In genomic region chr20:21326700-21327099, GRCh38 we compare ENCODE assay signal across 32 cellular contexts. TPM values are rescaled to one million over a fixed set of nuclear protein-coding genes. Genes with fewer than 3 reads are reported as not detected.
DNase-seq lines count a peak whose midpoint lies in the region; ATAC-seq and TF ChIP-seq lines count a peak whose summit lies in the region.
"Had no signal": no experiment of that assay in that cellular context is flagged by ENCODE, and none has a peak within 500 bp of the region (broad histone marks: within the 10 kb centered on the region; RNA-seq: fewer than 3 reads in every experiment).

No MANE protein-coding gene starts in this region.

- H3K4me1 ChIP-seq in neutrophil (ENCODE audit: control insufficient read depth in 1 of 2, insufficient read depth in 1 of 2, low read depth in 1 of 2, low read length in 1 of 2) = peaks cover 36 to 37% of the 10 kb centered on the region in 2 experiments
- H3K4me1 ChIP-seq in MM.1S (ENCODE audit: low read length) = no peaks in the 10 kb centered on the region
- H3K4me1 ChIP-seq in foreskin keratinocyte = peaks cover 11% of the 10 kb centered on the region

- peaks cover 52% of the 10 kb centered on the region for H3K4me1 Mint-ChIP-seq in activated CD8-positive, alpha-beta T cell treated with anti-CD3 and anti-CD28 coated beads for 36 hours (ENCODE audit: low read depth)
- H3K4me1 Mint-ChIP-seq in activated CD8-positive, alpha-beta T cell treated with anti-CD3 and anti-CD28 coated beads, Interleukin-2, amount 10 ng/mL, durations not matched to agents 7 days and 5 days (ENCODE audit: low read depth) = peaks cover 39% of the 10 kb centered on the region
- peaks cover 66% of the 10 kb centered on the region for H3K4me1 Mint-ChIP-seq in CD4-positive, alpha-beta T cell (ENCODE audit: low read depth)
- H3K4me1 Mint-ChIP-seq in dendritic cell treated with granulocyte-macrophage colony-stimulating factor and Interleukin-4, amounts not matched to agents 40 ng/mL and 50 ng/mL, for 4 days (ENCODE audit: low read depth) = peaks cover 56% of the 10 kb centered on the region
- H3K4me1 Mint-ChIP-seq: nephron had no signal

- no peaks in the 10 kb centered on the region for H3K27me3 Mint-ChIP-seq in activated CD8-positive, alpha-beta T cell treated with anti-CD3 and anti-CD28 coated beads for 36 hours
- H3K27me3 Mint-ChIP-seq in activated CD8-positive, alpha-beta T cell treated with anti-CD3 and anti-CD28 coated beads, Interleukin-2, amount 10 ng/mL, durations not matched to agents 7 days and 5 days (ENCODE audit: low read depth) = no peaks in the 10 kb centered on the region
- H3K27me3 Mint-ChIP-seq in CD4-positive, alpha-beta T cell = no peaks in the 10 kb centered on the region
- H3K27me3 Mint-ChIP-seq in dendritic cell treated with granulocyte-macrophage colony-stimulating factor and Interleukin-4, amounts not matched to agents 40 ng/mL and 50 ng/mL, for 4 days = no peaks in the 10 kb centered on the region
- H3K27me3 Mint-ChIP-seq: CD8-positive, alpha-beta memory T cell had no signal

- peaks cover 7% of the 10 kb centered on the region for H3K9me3 ChIP-seq in CD4-positive, alpha-beta T cell (ENCODE audit: control insufficient read depth, low read length)
- H3K9me3 ChIP-seq in neutrophil (no peaks in the 10 kb centered on the region), MM.1S (replicated peaks; ENCODE audit: insufficient read depth, low read length) (no peaks in the 10 kb centered on the region)
- H3K9me3 ChIP-seq: adrenal gland, body of pancreas, testis, vagina had no signal

- no peak overlapping the region for H3K9ac ChIP-seq in MM.1S (ENCODE audit: low read length)

- no peaks in the 10 kb centered on the region for H3F3A ChIP-seq in MM.1S (ENCODE audit: insufficient read depth, low read length)

- H3K27ac ChIP-seq in CD4-positive, alpha-beta T cell (ENCODE audit: low read depth, low read length) = no peak overlapping the region
- H3K27ac ChIP-seq in neutrophil (peak overlapping the region; percentile 85), MM.1S (ENCODE audit: low read length) (no peak overlapping the region), foreskin keratinocyte (no peak overlapping the region)
- H3K27ac ChIP-seq: A549, adrenal gland, body of pancreas, skin epidermis, testis, vagina, WERI-Rb-1 had no signal

- no peaks in the 10 kb centered on the region for H3K9me2 ChIP-seq in MM.1S (replicated peaks; ENCODE audit: insufficient read depth, low read length)

- peaks cover 29% of the 10 kb centered on the region for H3K36me3 ChIP-seq in neutrophil
- H3K36me3 ChIP-seq in MM.1S (replicated peaks; ENCODE audit: insufficient read depth, low read length) = no peaks in the 10 kb centered on the region; the same call in 1 of the 2 replicates

- H3K27me3 ChIP-seq in CD4-positive, alpha-beta T cell (ENCODE audit: control insufficient read depth, insufficient read depth, low read length) = no peaks in the 10 kb centered on the region
- H3K27me3 ChIP-seq in neutrophil (no peaks in the 10 kb centered on the region), MM.1S (replicated peaks; ENCODE audit: insufficient read depth, low read length) (no peaks in the 10 kb centered on the region), foreskin keratinocyte (no peaks in the 10 kb centered on the region)
- H3K27me3 ChIP-seq: adrenal gland, body of pancreas, testis, vagina had no signal

- DNase-seq in activated CD8-positive, alpha-beta T cell treated with anti-CD3 and anti-CD28 coated beads for 36 hours = no peak
- no peak for DNase-seq in activated CD8-positive, alpha-beta T cell treated with anti-CD3 and anti-CD28 coated beads, Interleukin-2, amount 10 ng/mL, durations not matched to agents 7 days and 5 days
- DNase-seq in CD4-positive, alpha-beta T cell = no peak
- DNase-seq in MM.1S (no peak), foreskin keratinocyte (no peak)
- DNase-seq: activated CD4-positive, alpha-beta T cell treated with anti-CD3 and anti-CD28 coated beads for 48 hours; activated T-cell treated with anti-CD3 and anti-CD28 coated beads, Interleukin-2, amount 50 U/mL, for 48 hours; adrenal gland; body of pancreas; CD8-positive, alpha-beta memory T cell; dermis blood vessel endothelial cell; DMS 273 treated with DMSO at 0.1 percent for 48 hours; endodermal cell; kidney; mucosa of descending colon; NCI-H1105; NCI-H187 treated with DMSO at 0.1 percent for 48 hours; NCI-H2171 treated with DMSO at 0.1 percent for 48 hours; NCI-H510A; PC-3; SHP77; stimulated activated naive CD4-positive, alpha-beta T cell treated with Interleukin-2 at 50 U/mL for 16 hours; testis; WERI-Rb-1 had no signal

- CTCF ChIA-PET in activated CD8-positive, alpha-beta T cell treated with anti-CD3 and anti-CD28 coated beads for 36 hours (lab: Charles Lee) = interaction anchor here (0.8 to 1.8 kb wide), 3 partner anchors 50 to 179 kb away, joined by 3 to 9 read pairs (median 6); no protein-coding TSS in a partner anchor
- CTCF ChIA-PET in activated CD8-positive, alpha-beta T cell treated with anti-CD3 and anti-CD28 coated beads, Interleukin-2, amount 10 ng/mL, durations not matched to agents 7 days and 5 days (lab: Charles Lee) = interaction anchor here (0.9 kb wide), 1 partner anchor 18 kb away, joined by 3 read pairs; no protein-coding TSS in a partner anchor
- CTCF ChIA-PET in CD4-positive, alpha-beta T cell (lab: Charles Lee) = no interaction called here

- H3K4me3 ChIP-seq in neutrophil (ENCODE audit: low read depth in 1 of 2, low read length in 1 of 2) (no peak overlapping the region), MM.1S (ENCODE audit: low read length) (no peak overlapping the region)
- H3K4me3 ChIP-seq: A549, adrenal gland, body of pancreas, lung, mucosa of descending colon, skin epidermis, testis, vagina had no signal

- H3K9me3 Mint-ChIP-seq in activated CD8-positive, alpha-beta T cell treated with anti-CD3 and anti-CD28 coated beads for 36 hours = peaks cover 4% of the 10 kb centered on the region
- H3K9me3 Mint-ChIP-seq in activated CD8-positive, alpha-beta T cell treated with anti-CD3 and anti-CD28 coated beads, Interleukin-2, amount 10 ng/mL, durations not matched to agents 7 days and 5 days (ENCODE audit: insufficient read depth) = no peaks in the 10 kb centered on the region
- H3K9me3 Mint-ChIP-seq in CD4-positive, alpha-beta T cell = peaks cover 4% of the 10 kb centered on the region
- no peaks in the 10 kb centered on the region for H3K9me3 Mint-ChIP-seq in dendritic cell treated with granulocyte-macrophage colony-stimulating factor and Interleukin-4, amounts not matched to agents 40 ng/mL and 50 ng/mL, for 4 days
- H3K9me3 Mint-ChIP-seq: endodermal cell had no signal

- no peak overlapping the region for H3K4me2 ChIP-seq in MM.1S (ENCODE audit: low read depth, low read length)
- H3K4me2 ChIP-seq: A549 had no signal

- no peak overlapping the region for H3K4me3 Mint-ChIP-seq in activated CD8-positive, alpha-beta T cell treated with anti-CD3 and anti-CD28 coated beads for 36 hours
- H3K4me3 Mint-ChIP-seq in activated CD8-positive, alpha-beta T cell treated with anti-CD3 and anti-CD28 coated beads, Interleukin-2, amount 10 ng/mL, durations not matched to agents 7 days and 5 days = no peak overlapping the region
- H3K4me3 Mint-ChIP-seq in CD4-positive, alpha-beta T cell = no peak overlapping the region
- no peak overlapping the region for H3K4me3 Mint-ChIP-seq in dendritic cell treated with granulocyte-macrophage colony-stimulating factor and Interleukin-4, amounts not matched to agents 40 ng/mL and 50 ng/mL, for 4 days
- H3K4me3 Mint-ChIP-seq: CD8-positive, alpha-beta memory T cell; endodermal cell; nephron had no signal

- peaks cover 40% of the 10 kb centered on the region for H3K36me3 Mint-ChIP-seq in activated CD8-positive, alpha-beta T cell treated with anti-CD3 and anti-CD28 coated beads for 36 hours (ENCODE audit: low read depth)
- peaks cover 41% of the 10 kb centered on the region for H3K36me3 Mint-ChIP-seq in activated CD8-positive, alpha-beta T cell treated with anti-CD3 and anti-CD28 coated beads, Interleukin-2, amount 10 ng/mL, durations not matched to agents 7 days and 5 days (ENCODE audit: low read depth)
- peaks cover 68% of the 10 kb centered on the region for H3K36me3 Mint-ChIP-seq in CD4-positive, alpha-beta T cell (ENCODE audit: low read depth)
- peaks cover 45% of the 10 kb centered on the region for H3K36me3 Mint-ChIP-seq in dendritic cell treated with granulocyte-macrophage colony-stimulating factor and Interleukin-4, amounts not matched to agents 40 ng/mL and 50 ng/mL, for 4 days (ENCODE audit: low read depth)

- POLR2A ChIA-PET in activated CD8-positive, alpha-beta T cell treated with anti-CD3 and anti-CD28 coated beads for 36 hours (lab: Charles Lee) = no interaction called here
- POLR2A ChIA-PET in activated CD8-positive, alpha-beta T cell treated with anti-CD3 and anti-CD28 coated beads, Interleukin-2, amount 10 ng/mL, durations not matched to agents 7 days and 5 days (lab: Charles Lee) = no interaction called here
- POLR2A ChIA-PET in CD4-positive, alpha-beta T cell (lab: Charles Lee) = interaction anchor here (0.8 kb wide), 2 partner anchors 21 to 23 kb away, joined by 3 to 4 read pairs; no protein-coding TSS in a partner anchor

- H3K79me2 ChIP-seq in MM.1S (ENCODE audit: low read length) = peaks cover 76% of the 10 kb centered on the region

- peak overlapping the region; percentile 36 for H3K27ac Mint-ChIP-seq in activated CD8-positive, alpha-beta T cell treated with anti-CD3 and anti-CD28 coated beads for 36 hours
- no peak overlapping the region for H3K27ac Mint-ChIP-seq in activated CD8-positive, alpha-beta T cell treated with anti-CD3 and anti-CD28 coated beads, Interleukin-2, amount 10 ng/mL, durations not matched to agents 7 days and 5 days
- peak overlapping the region; percentile 1 for H3K27ac Mint-ChIP-seq in CD4-positive, alpha-beta T cell
- peak overlapping the region; percentile 14 for H3K27ac Mint-ChIP-seq in dendritic cell treated with granulocyte-macrophage colony-stimulating factor and Interleukin-4, amounts not matched to agents 40 ng/mL and 50 ng/mL, for 4 days
- H3K27ac Mint-ChIP-seq: endodermal cell, nephron had no signal

- no peak for ATAC-seq in activated CD8-positive, alpha-beta T cell treated with anti-CD3 and anti-CD28 coated beads for 36 hours
- ATAC-seq in activated CD8-positive, alpha-beta T cell treated with anti-CD3 and anti-CD28 coated beads, Interleukin-2, amount 10 ng/mL, durations not matched to agents 7 days and 5 days = no peak
- ATAC-seq in CD4-positive, alpha-beta T cell (ENCODE audit: poor library complexity) = no peak
- ATAC-seq in HG03175 (IDR thresholded peaks at IDR 0.05; ENCODE audit: unreplicated experiment) = no peak
- ATAC-seq in foreskin keratinocyte = no peak
- ATAC-seq: A549, body of pancreas, mucosa of descending colon, PC-3 had no signal

- H2AFZ ChIP-seq in MM.1S (ENCODE audit: low read length) = no peak overlapping the region

- TF ChIP-seq CTCF in activated CD8-positive, alpha-beta T cell treated with anti-CD3 and anti-CD28 coated beads for 36 hours (IDR thresholded peaks at IDR 0.05) = no peak
- TF ChIP-seq CTCF in CD4-positive, alpha-beta T cell (IDR thresholded peaks at IDR 0.05) = no peak
- no peak for TF ChIP-seq CTCF in neutrophil (IDR thresholded peaks at IDR 0.05)
- TF ChIP-seq CTCF in MM.1S (IDR thresholded peaks at IDR 0.05; ENCODE audit: low read length) = no peak
- no peak for TF ChIP-seq CTCF in foreskin keratinocyte (conservative IDR thresholded peaks at IDR 0.05)

- peaks cover 18% of the 10 kb centered on the region for H4K20me1 ChIP-seq in MM.1S (ENCODE audit: insufficient read depth, low read length)

- intact Hi-C loops in activated CD8-positive, alpha-beta T cell treated with anti-CD3 and anti-CD28 coated beads for 36 hours (cut with micrococcal nuclease) = no loop called here
- intact Hi-C loops in CD4-positive, alpha-beta T cell (cut with DNase I, micrococcal nuclease) = loop anchor here in 1 of 2 experiments (5.0 kb wide), 1 partner anchor 36 kb away; no protein-coding TSS in a partner anchor
- intact Hi-C loops in dendritic cell treated with granulocyte-macrophage colony-stimulating factor and Interleukin-4, amounts not matched to agents 40 ng/mL and 50 ng/mL, for 4 days (cut with micrococcal nuclease) = no loop called here

RNA-seq across cellular contexts. Expression of gene XRN2, which starts 23.6 kb away (rescaled TPM):
- total RNA-seq in activated CD8-positive, alpha-beta T cell treated with anti-CD3 and anti-CD28 coated beads for 36 hours = 10 to 100 TPM; 71.3 to 72.6 TPM
- 10 to 100 TPM; 54.4 to 57.7 TPM for total RNA-seq in activated CD8-positive, alpha-beta T cell treated with anti-CD3 and anti-CD28 coated beads, Interleukin-2, amount 10 ng/mL, durations not matched to agents 7 days and 5 days
- total RNA-seq in CD4-positive, alpha-beta T cell = 10 to 100 TPM; 48.5 to 48.9 TPM
- 84.4 and 87.5 TPM in 2 replicates for total RNA-seq in foreskin keratinocyte
- 30.8 and 37.7 TPM in 2 replicates for polyA plus RNA-seq in foreskin keratinocyte
